Comparison of ENCODE assay signal across 8 cellular contexts in genomic region chr14:24212924-24213865, GRCh38. TPM values are rescaled to one million over a fixed set of nuclear protein-coding genes. Genes with fewer than 3 reads are reported as not detected.
DNase-seq lines count a peak whose midpoint lies in the region; ATAC-seq, FAIRE-seq and TF ChIP-seq lines count a peak whose summit lies in the region.

TSS of gene CHMP4A (minus strand) at chr14:24213488. CDS start at chr14:24213439, 49 bp downstream.

- no peaks in the 10 kb centered on the region for H3K9me2 ChIP-seq in Loucy (replicated peaks; ENCODE audit: low read depth, low read length)

- H3K4me3 ChIP-seq in Loucy (ENCODE audit: low read length, poor library complexity, severe bottlenecking) = peak within 1 kb of the TSS; percentile 99

- peak within 1 kb of the TSS; percentile 71 for H2AFZ ChIP-seq in Loucy (ENCODE audit: low read length)

- peaks cover 44% of the 10 kb centered on the region for H3K79me2 ChIP-seq in Loucy (ENCODE audit: insufficient read depth, low read length)

- no peak for FAIRE-seq in H54 (lab: Jason Lieb, UNC)

- DNase-seq in EL (peak; percentile 99), H54 (ENCODE audit: insufficient read length, low spot score) (peak; percentile 73), fibroblast of peridontal ligament (ENCODE audit: extremely low read depth) (peak; percentile 97), natural killer cell (peak; percentile 94)
- peak; percentile 94 for DNase-seq in activated T-helper 9 cell treated with anti-CD3 and anti-CD28 coated beads, Interleukin-2, amount 50 U/mL, for 16 hours (ENCODE audit: low read depth)
- DNase-seq in stimulated activated naive CD4-positive, alpha-beta T cell treated with Interleukin-2 at 50 U/mL for 16 hours (lab: John Stamatoyannopoulos, UW) = peak; percentile 97

- TF ChIP-seq CTCF in Loucy (conservative IDR thresholded peaks at IDR 0.05; ENCODE audit: low read length) (no peak), natural killer cell (IDR thresholded peaks at IDR 0.05) (no peak)

- no peaks in the 10 kb centered on the region for H3K27me3 Mint-ChIP-seq in natural killer cell (ENCODE audit: low read depth in 2 of 2)

- peaks cover 5% of the 10 kb centered on the region for H4K20me1 ChIP-seq in Loucy (ENCODE audit: insufficient read depth, low read length, poor library complexity, severe bottlenecking)

- TF ChIP-seq POLR2A in H54 (IDR thresholded peaks at IDR 0.05; ENCODE audit: low read depth, low read length) = peak; percentile 69
- TF ChIP-seq POLR2A in Raji (IDR thresholded peaks at IDR 0.05; ENCODE audit: insufficient read depth, low read depth, low read length) = peak; percentile 97

- no peaks in the 10 kb centered on the region for H3K9me3 ChIP-seq in Loucy (ENCODE audit: insufficient read depth, low read depth, low read length)

- H3K36me3 ChIP-seq in Loucy (ENCODE audit: insufficient read depth, low read length) = peaks cover 13% of the 10 kb centered on the region; the same call in 1 of the 2 replicates

- intact Hi-C loops in natural killer cell (cut with micrococcal nuclease) = loop anchor here (1.0 to 2.0 kb wide), 4 partner anchors 18 to 99 kb away; partner anchors contain the start of genes DCAF11, IPO4, NRL and PSME2

- H3K4me2 ChIP-seq in Loucy (ENCODE audit: low read depth, low read length, poor library complexity, severe bottlenecking) = peak within 1 kb of the TSS; percentile 78

- H3K27me3 ChIP-seq in Loucy (ENCODE audit: insufficient read depth, low read length, poor library complexity, severe bottlenecking) = no peaks in the 10 kb centered on the region

- H3K36me3 Mint-ChIP-seq in natural killer cell = peaks cover 15% of the 10 kb centered on the region

- peaks cover 29% of the 10 kb centered on the region for H3K4me1 ChIP-seq in Loucy (ENCODE audit: insufficient read depth, low read length, poor library complexity, severe bottlenecking)

- peaks cover 50 to 53% of the 10 kb centered on the region in 2 donors for H3K4me1 Mint-ChIP-seq in natural killer cell

- no peaks in the 10 kb centered on the region for H3K9me3 Mint-ChIP-seq in natural killer cell

- peak within 1 kb of the TSS; percentile 98 to 99 for H3K27ac Mint-ChIP-seq in natural killer cell

- peaks cover 9% of the 10 kb centered on the region; the same call in 1 of the 2 replicates for H3F3A ChIP-seq in Loucy (ENCODE audit: low read depth)

- H3K4me3 Mint-ChIP-seq in natural killer cell = peak within 1 kb of the TSS; percentile 99

- H3K9ac ChIP-seq in Loucy (ENCODE audit: low read depth, low read length, poor library complexity, severe bottlenecking) = peak within 1 kb of the TSS; percentile 88

- ATAC-seq in natural killer cell = peak; percentile 73 to 88 (median 78)

RNA-seq across cellular contexts. Expression of gene CHMP4A, which starts in this region (rescaled TPM):
- total RNA-seq in natural killer cell = 100 to 1,000 TPM; 105 to 118 (median 115) TPM

Comparison
In these comparisons a context has a peak if more than half of its experiments do, and no peak if none do; other contexts are left out.
1. Peak in every context shown above with its lines: DNase-seq, ATAC-seq and H3K4me3 ChIP-seq.